17 cellular contexts compared by ENCODE assay signal in the genomic region with DNA sequence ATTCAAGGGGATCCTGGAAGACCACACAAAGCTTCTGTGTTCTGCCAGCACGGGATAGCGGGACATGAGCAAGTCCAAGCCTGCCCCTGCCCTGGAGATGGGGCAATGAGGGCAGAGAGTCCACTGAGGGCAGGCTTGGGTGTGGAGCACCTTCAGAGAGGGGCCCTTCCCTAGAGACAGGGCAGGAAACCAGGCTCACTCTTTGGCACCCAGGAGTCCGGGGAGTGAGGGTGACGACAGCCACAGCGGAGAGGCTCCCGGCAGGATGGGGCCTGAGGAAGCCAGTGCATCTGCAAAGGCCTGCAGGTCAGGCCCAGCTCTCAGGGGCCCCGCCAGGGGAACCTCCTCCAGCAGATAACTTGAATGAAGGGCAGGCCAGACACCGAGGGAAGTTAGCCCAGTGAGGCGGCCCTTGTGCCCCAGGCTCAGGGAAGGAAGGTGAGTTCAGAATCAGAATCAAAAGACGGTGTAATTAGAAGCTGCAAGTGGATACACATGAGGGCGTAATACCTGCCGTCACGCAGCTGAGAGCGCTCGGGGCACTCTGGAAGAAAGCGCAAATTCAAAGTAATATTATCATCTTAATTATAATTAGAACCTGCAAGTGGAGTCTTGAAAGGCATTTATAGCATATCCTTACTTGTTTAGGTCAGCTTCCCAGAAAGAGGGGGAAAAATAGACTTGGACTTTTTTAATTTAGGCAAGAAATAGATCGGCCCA.
DNase-seq lines count a peak whose midpoint lies in the region; ATAC-seq and TF ChIP-seq lines count a peak whose summit lies in the region.
"Had no signal": no experiment of that assay in that cellular context is flagged by ENCODE, and none has a peak within 500 bp of the region (broad histone marks: within the 10 kb centered on the region; RNA-seq: fewer than 3 reads in every experiment).

No MANE protein-coding gene starts in this region.

- H3K36me3 ChIP-seq in neutrophil (no peaks in the 10 kb centered on the region), vagina (no peaks in the 10 kb centered on the region)

- no peak for TF ChIP-seq CTCF in neutrophil (IDR thresholded peaks at IDR 0.05)
- TF ChIP-seq CTCF in vagina (IDR thresholded peaks at IDR 0.05): no peak

- H3K27ac ChIP-seq in epithelial cell of prostate: peak overlapping the region; percentile 81
- H3K27ac ChIP-seq in neutrophil: peak overlapping the region; percentile 36
- H3K27ac ChIP-seq in vagina: peak overlapping the region; percentile 77
- H3K27ac ChIP-seq: 22Rv1 had no signal

- DNase-seq in activated naive CD4-positive, alpha-beta T cell treated with anti-CD3 and anti-CD28 coated beads, Interleukin-2, amount 50 U/mL, for 72 hours (ENCODE audit: low spot score in 2 of 2): no peak
- DNase-seq in epithelial cell of prostate (ENCODE audit: low read depth, low spot score): no peak
- no peak for DNase-seq in vagina (ENCODE audit: extremely low spot score in 2 of 2)
- DNase-seq in NCI-H2107 treated with DMSO at 0.1 percent for 48 hours (lab: John Stamatoyannopoulos, UW; ENCODE audit: unreplicated experiment): no peak
- no peak for DNase-seq in GM19240 (ENCODE audit: insufficient read length, low spot score)
- no peak for DNase-seq in inferior parietal cortex (ENCODE audit: extremely low spot score)
- DNase-seq: activated CD8-positive, alpha-beta memory T cell treated with anti-CD3 and anti-CD28 coated beads for 24 hours; activated gamma-delta T cell; CD4-positive, alpha-beta memory T cell; NCI-H1105; stimulated activated CD4-positive, alpha-beta T cell treated with anti-CD3 and anti-CD28 coated beads, Interleukin-2, amount 100 ng/mL, for 24 hours; stimulated activated CD8-positive, alpha-beta memory T cell treated with anti-CD3 and anti-CD28 coated beads, Interleukin-4, amount 100 ng/mL, for 48 hours had no signal

- ATAC-seq in activated naive CD4-positive, alpha-beta T cell treated with anti-CD3 and anti-CD28 coated beads, Interleukin-2, amount 50 U/mL, for 72 hours: no peak

- H3K36me3 Mint-ChIP-seq in activated naive CD4-positive, alpha-beta T cell treated with anti-CD3 and anti-CD28 coated beads, Interleukin-2, amount 50 U/mL, for 24 hours: no peaks in the 10 kb centered on the region
- H3K36me3 Mint-ChIP-seq in activated naive CD4-positive, alpha-beta T cell treated with anti-CD3 and anti-CD28 coated beads, Interleukin-2, amount 50 U/mL, for 72 hours: no peaks in the 10 kb centered on the region
- H3K36me3 Mint-ChIP-seq: CD4-positive, alpha-beta memory T cell had no signal

- peak overlapping the region; percentile 23 for H3K27ac Mint-ChIP-seq in activated naive CD4-positive, alpha-beta T cell treated with anti-CD3 and anti-CD28 coated beads, Interleukin-2, amount 50 U/mL, for 24 hours
- H3K27ac Mint-ChIP-seq in activated naive CD4-positive, alpha-beta T cell treated with anti-CD3 and anti-CD28 coated beads, Interleukin-2, amount 50 U/mL, for 72 hours: no peak overlapping the region
- H3K27ac Mint-ChIP-seq: IgD-negative memory B cell had no signal

- H3K27me3 Mint-ChIP-seq in activated naive CD4-positive, alpha-beta T cell treated with anti-CD3 and anti-CD28 coated beads, Interleukin-2, amount 50 U/mL, for 24 hours: no peaks in the 10 kb centered on the region

- TF ChIP-seq POLR2A in vagina (IDR thresholded peaks at IDR 0.05): no peak

- no peaks in the 10 kb centered on the region for H3K27me3 ChIP-seq in neutrophil
- H3K27me3 ChIP-seq in vagina: no peaks in the 10 kb centered on the region

- H3K9me3 ChIP-seq in neutrophil: no peaks in the 10 kb centered on the region
- H3K9me3 ChIP-seq in vagina: no peaks in the 10 kb centered on the region
- H3K9me3 ChIP-seq: SK-N-SH had no signal

- H3K4me3 Mint-ChIP-seq in activated naive CD4-positive, alpha-beta T cell treated with anti-CD3 and anti-CD28 coated beads, Interleukin-2, amount 50 U/mL, for 24 hours: no peak overlapping the region
- H3K4me3 Mint-ChIP-seq: CD4-positive, alpha-beta memory T cell; IgD-negative memory B cell had no signal

- intact Hi-C loops in vagina (cut with DNase I): no loop called here

- H3K4me1 Mint-ChIP-seq in activated naive CD4-positive, alpha-beta T cell treated with anti-CD3 and anti-CD28 coated beads, Interleukin-2, amount 50 U/mL, for 24 hours: no peaks in the 10 kb centered on the region
- H3K4me1 Mint-ChIP-seq: CD4-positive, alpha-beta memory T cell had no signal

- no peaks in the 10 kb centered on the region for H3K9me3 Mint-ChIP-seq in activated naive CD4-positive, alpha-beta T cell treated with anti-CD3 and anti-CD28 coated beads, Interleukin-2, amount 50 U/mL, for 24 hours
- H3K9me3 Mint-ChIP-seq in activated naive CD4-positive, alpha-beta T cell treated with anti-CD3 and anti-CD28 coated beads, Interleukin-2, amount 50 U/mL, for 72 hours: no peaks in the 10 kb centered on the region
- H3K9me3 Mint-ChIP-seq: CD4-positive, alpha-beta memory T cell; IgD-negative memory B cell had no signal

- H3K4me1 ChIP-seq in neutrophil (ENCODE audit: control insufficient read depth in 1 of 2, insufficient read depth in 1 of 2, low read depth in 1 of 2, low read length in 1 of 2) (peaks cover 8 to 10% of the 10 kb centered on the region in 2 experiments), vagina (peaks cover 27% of the 10 kb centered on the region)

- no peak overlapping the region for H3K4me3 ChIP-seq in neutrophil (ENCODE audit: low read depth in 1 of 2, low read length in 1 of 2)
- peak overlapping the region in 1 of 2 donors; percentile 1 for H3K4me3 ChIP-seq in vagina
